8 cellular contexts compared by ENCODE assay signal in genomic region chr12:66188584-66189475, GRCh38. TPM values are rescaled to one million over a fixed set of nuclear protein-coding genes. Genes with fewer than 3 reads are reported as not detected.
DNase-seq lines count a peak whose midpoint lies in the region; ATAC-seq and TF ChIP-seq lines count a peak whose summit lies in the region.

Gene IRAK3 (plus strand): TSS chr12:66189214. CDS start chr12:66189300, 86 bp downstream.

- H3K27ac ChIP-seq in endodermal cell (ENCODE audit: low read depth, low read length): no peak within 1 kb of the TSS

- H3K4me3 Mint-ChIP-seq in endodermal cell: peak within 1 kb of the TSS; percentile 44
- peak within 1 kb of the TSS; percentile 75 to 85 for H3K4me3 Mint-ChIP-seq in stimulated activated naive CD8-positive, alpha-beta T cell treated with anti-CD3 and anti-CD28 coated beads, Interleukin-15, amount 100 ng/mL, for 72 hours

- no peak for TF ChIP-seq CTCF in endodermal cell (conservative IDR thresholded peaks at IDR 0.05)

- H3K4me1 Mint-ChIP-seq in endodermal cell: no peaks in the 10 kb centered on the region
- no peaks in the 10 kb centered on the region for H3K4me1 Mint-ChIP-seq in stimulated activated naive CD8-positive, alpha-beta T cell treated with anti-CD3 and anti-CD28 coated beads, Interleukin-15, amount 100 ng/mL, for 72 hours

- H3K9me3 Mint-ChIP-seq in endodermal cell: no peaks in the 10 kb centered on the region
- H3K9me3 Mint-ChIP-seq in stimulated activated naive CD8-positive, alpha-beta T cell treated with anti-CD3 and anti-CD28 coated beads, Interleukin-15, amount 100 ng/mL, for 72 hours: peaks cover 7 to 9% of the 10 kb centered on the region in 2 donors

- H3K27ac Mint-ChIP-seq in endodermal cell: no peak within 1 kb of the TSS
- peak within 1 kb of the TSS; percentile 5 to 50 for H3K27ac Mint-ChIP-seq in stimulated activated naive CD8-positive, alpha-beta T cell treated with anti-CD3 and anti-CD28 coated beads, Interleukin-15, amount 100 ng/mL, for 72 hours

- H3K4me3 ChIP-seq in endodermal cell (ENCODE audit: low read length): peak within 1 kb of the TSS; percentile 75

- WGBS in endodermal cell (ENCODE audit: insufficient coverage in 1 of 2, insufficient read length in 1 of 2), 2 experiments: 29 to 48% methylated on average over 38 to 78 of the region's 78 CpGs

- H3K9me3 ChIP-seq in endodermal cell (ENCODE audit: control insufficient read depth, low read length): no peaks in the 10 kb centered on the region

- no peaks in the 10 kb centered on the region for H3K36me3 Mint-ChIP-seq in endodermal cell (ENCODE audit: low read depth)

- H3K27me3 ChIP-seq in endodermal cell (ENCODE audit: control insufficient read depth, insufficient read depth, low read length, poor library complexity, severe bottlenecking): peaks cover 53% of the 10 kb centered on the region

- peak; percentile 60 for ATAC-seq in GM19455 (IDR thresholded peaks at IDR 0.05; ENCODE audit: unreplicated experiment)
- ATAC-seq in HG03565 (IDR thresholded peaks at IDR 0.05; ENCODE audit: unreplicated experiment): peak; percentile 43
- ATAC-seq in stimulated activated naive CD8-positive, alpha-beta T cell treated with anti-CD3 and anti-CD28 coated beads, Interleukin-15, amount 100 ng/mL, for 72 hours: peak; percentile 83

- peaks cover 54% of the 10 kb centered on the region for H3K27me3 Mint-ChIP-seq in endodermal cell (ENCODE audit: insufficient read depth)
- peaks cover 72% of the 10 kb centered on the region for H3K27me3 Mint-ChIP-seq in stimulated activated naive CD8-positive, alpha-beta T cell treated with anti-CD3 and anti-CD28 coated beads, Interleukin-15, amount 100 ng/mL, for 72 hours

- no peaks in the 10 kb centered on the region for H3K4me1 ChIP-seq in endodermal cell (ENCODE audit: control insufficient read depth, insufficient read depth, low read length)

- DNase-seq in DMS53 (lab: John Stamatoyannopoulos, UW): peak; percentile 81
- peak; percentile 7 for DNase-seq in activated CD4-positive, alpha-beta T cell treated with anti-CD3 and anti-CD28 coated beads for 4 hours
- DNase-seq in endodermal cell: peak; percentile 86
- DNase-seq in mesenteric fat pad (ENCODE audit: low spot score): peak; percentile 97
- peak; percentile 38 to 52 for DNase-seq in stimulated activated naive CD8-positive, alpha-beta T cell treated with anti-CD3 and anti-CD28 coated beads, Interleukin-15, amount 100 ng/mL, for 72 hours
- no peak for DNase-seq in COR-L47 (lab: John Stamatoyannopoulos, UW)

- H3K9ac ChIP-seq in endodermal cell (ENCODE audit: extremely low read depth, low read length, poor library complexity, severe bottlenecking): no peak within 1 kb of the TSS

- H3K36me3 ChIP-seq in endodermal cell (ENCODE audit: control insufficient read depth, insufficient read depth, low read length): no peaks in the 10 kb centered on the region

RNA-seq across cellular contexts. Expression of gene IRAK3, which starts in this region (rescaled TPM):
- total RNA-seq in endodermal cell (under 1 TPM; 0.27 to 0.59 TPM), mesenteric fat pad (58.9 TPM)
- polyA plus RNA-seq in endodermal cell (2013, experiment 1 of 2): 0.36 TPM
- 0.37 TPM for polyA plus RNA-seq in endodermal cell (2013, experiment 2 of 2)

Comparison
In these comparisons a context has a peak if more than half of its experiments do, and no peak if none do; other contexts are left out.
1. RNA of gene IRAK3 (total RNA-seq): 58.9 TPM in mesenteric fat pad (single experiment); 0.27 to 0.59 TPM in endodermal cell; every median in the first group is over 10 times any median in the second.
2. Peak in DNase-seq and H3K4me3 ChIP-seq in endodermal cell; RNA of the gene not detected or under 1 TPM.
3. Peak in every context shown above with its lines, with median percentiles within 50 percentile points of each other: ATAC-seq.